In the genomic region with DNA sequence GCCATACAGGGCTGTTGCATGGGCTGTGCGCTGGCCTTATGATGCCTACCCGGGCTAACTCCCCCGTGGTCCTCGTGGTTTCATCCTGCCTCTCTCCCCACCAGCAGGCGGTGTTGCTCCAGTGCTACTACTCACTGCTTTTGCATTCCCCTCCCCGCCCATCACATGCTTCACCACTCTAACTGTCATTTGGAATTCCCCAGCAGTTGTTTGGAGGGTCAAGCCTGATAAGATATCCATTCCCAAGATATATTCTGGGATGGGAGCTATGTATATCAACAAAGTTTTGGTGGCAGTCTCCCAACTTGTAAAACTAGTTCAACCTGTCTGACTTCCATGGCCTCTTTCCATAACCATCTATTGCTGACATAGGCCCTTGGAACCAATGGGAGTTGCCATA, we compare ENCODE assay signal across 16 cellular contexts.
DNase-seq lines count a peak whose midpoint lies in the region; ATAC-seq and TF ChIP-seq lines count a peak whose summit lies in the region.
"Had no signal": no experiment of that assay in that cellular context is flagged by ENCODE, and none has a peak within 500 bp of the region (broad histone marks: within the 10 kb centered on the region; RNA-seq: fewer than 3 reads in every experiment).

No MANE protein-coding gene starts in this region.

- H3K4me1 Mint-ChIP-seq in stimulated activated effector memory CD8-positive, alpha-beta T cell treated with anti-CD3 and anti-CD28 coated beads, Interleukin-12 subunit alpha, Interleukin-12 subunit beta, amount 100 ng/mL, for 72 hours = no peaks in the 10 kb centered on the region
- H3K4me1 Mint-ChIP-seq: activated CD4-positive, alpha-beta T cell treated with anti-CD3 and anti-CD28 coated beads, Interleukin-2, amount 10 ng/mL, durations not matched to agents 7 days and 5 days; activated naive CD8-positive, alpha-beta T cell treated with anti-CD3 and anti-CD28 coated beads for 36 hours; CD4-positive, CD25-positive, alpha-beta regulatory T cell; central memory CD8-positive, alpha-beta T cell had no signal

- WGBS in testis, 2 donors = 97 to 98% methylated on average over 6 of the region's 6 CpGs

- H3K27ac Mint-ChIP-seq in stimulated activated effector memory CD8-positive, alpha-beta T cell treated with anti-CD3 and anti-CD28 coated beads, Interleukin-12 subunit alpha, Interleukin-12 subunit beta, amount 100 ng/mL, for 72 hours = no peak overlapping the region
- H3K27ac Mint-ChIP-seq: activated CD4-positive, alpha-beta T cell treated with anti-CD3 and anti-CD28 coated beads, Interleukin-2, amount 10 ng/mL, durations not matched to agents 7 days and 5 days; activated naive CD8-positive, alpha-beta T cell treated with anti-CD3 and anti-CD28 coated beads for 36 hours; CD4-positive, CD25-positive, alpha-beta regulatory T cell had no signal

- intact Hi-C loops in testis (cut with DNase I; ENCODE audit: low total_unique reads) = no loop called here

- H3K4me1 ChIP-seq in testis = no peaks in the 10 kb centered on the region

- no peak overlapping the region for H3K27ac ChIP-seq in testis
- H3K27ac ChIP-seq: thyroid gland had no signal

- no peaks in the 10 kb centered on the region for H3K36me3 ChIP-seq in testis (ENCODE audit: low read depth, missing control alignments)
- H3K36me3 ChIP-seq: thyroid gland had no signal

- peak; percentile 26 for ATAC-seq in esophagus mucosa
- ATAC-seq in stimulated activated effector memory CD8-positive, alpha-beta T cell treated with anti-CD3 and anti-CD28 coated beads, Interleukin-12 subunit alpha, Interleukin-12 subunit beta, amount 100 ng/mL, for 72 hours = peak; percentile 16
- no peak for ATAC-seq in GM21717 (IDR thresholded peaks at IDR 0.05; ENCODE audit: unreplicated experiment)

- no peaks in the 10 kb centered on the region for H3K36me3 Mint-ChIP-seq in stimulated activated effector memory CD8-positive, alpha-beta T cell treated with anti-CD3 and anti-CD28 coated beads, Interleukin-12 subunit alpha, Interleukin-12 subunit beta, amount 100 ng/mL, for 72 hours
- H3K36me3 Mint-ChIP-seq: activated naive CD8-positive, alpha-beta T cell treated with anti-CD3 and anti-CD28 coated beads for 36 hours; CD4-positive, CD25-positive, alpha-beta regulatory T cell had no signal

- H3K4me3 Mint-ChIP-seq in stimulated activated effector memory CD8-positive, alpha-beta T cell treated with anti-CD3 and anti-CD28 coated beads, Interleukin-12 subunit alpha, Interleukin-12 subunit beta, amount 100 ng/mL, for 72 hours = no peak overlapping the region
- H3K4me3 Mint-ChIP-seq: activated CD4-positive, alpha-beta T cell treated with anti-CD3 and anti-CD28 coated beads, Interleukin-2, amount 10 ng/mL, durations not matched to agents 7 days and 5 days; activated naive CD8-positive, alpha-beta T cell treated with anti-CD3 and anti-CD28 coated beads for 36 hours; CD4-positive, CD25-positive, alpha-beta regulatory T cell; central memory CD8-positive, alpha-beta T cell had no signal

- DNase-seq in LoVo (ENCODE audit: low spot score) (peak; percentile 5), testis (no peak)
- no peak for DNase-seq in stimulated activated effector memory CD8-positive, alpha-beta T cell treated with anti-CD3 and anti-CD28 coated beads, Interleukin-12 subunit alpha, Interleukin-12 subunit beta, amount 100 ng/mL, for 72 hours (ENCODE audit: low spot score in 2 of 2)
- no peak for DNase-seq in stimulated activated CD4-positive, alpha-beta T cell treated with anti-CD3 and anti-CD28 coated beads, Interleukin-12 subunit alpha, Interleukin-12 subunit beta, amount 100 ng/mL, for 4 hours
- DNase-seq: activated CD4-positive, alpha-beta T cell treated with anti-CD3 and anti-CD28 coated beads, Interleukin-2, amount 10 ng/mL, durations not matched to agents 7 days and 5 days; activated naive CD8-positive, alpha-beta T cell treated with anti-CD3 and anti-CD28 coated beads for 36 hours; activated T-cell treated with anti-CD3 and anti-CD28 coated beads, Interleukin-2, amount 50 U/mL, for 1 hour; CD4-positive, CD25-positive, alpha-beta regulatory T cell; GDM1; kidney; Right ventricle myocardium superior; thyroid gland had no signal

- H3K4me3 ChIP-seq in testis = no peak overlapping the region
- H3K4me3 ChIP-seq: thyroid gland had no signal

- H3K27me3 ChIP-seq in testis = no peaks in the 10 kb centered on the region
- H3K27me3 ChIP-seq: thyroid gland had no signal

- H3K9me3 Mint-ChIP-seq in stimulated activated effector memory CD8-positive, alpha-beta T cell treated with anti-CD3 and anti-CD28 coated beads, Interleukin-12 subunit alpha, Interleukin-12 subunit beta, amount 100 ng/mL, for 72 hours = no peaks in the 10 kb centered on the region
- H3K9me3 Mint-ChIP-seq: activated CD4-positive, alpha-beta T cell treated with anti-CD3 and anti-CD28 coated beads, Interleukin-2, amount 10 ng/mL, durations not matched to agents 7 days and 5 days; activated naive CD8-positive, alpha-beta T cell treated with anti-CD3 and anti-CD28 coated beads for 36 hours; central memory CD8-positive, alpha-beta T cell had no signal

- no peak for TF ChIP-seq POLR2A in testis (IDR thresholded peaks at IDR 0.05)

- no peaks in the 10 kb centered on the region for H3K9me3 ChIP-seq in testis
- H3K9me3 ChIP-seq: thyroid gland had no signal

- TF ChIP-seq CTCF in GM12873 (IDR thresholded peaks at IDR 0.05; ENCODE audit: insufficient read depth, low read depth, low read length, missing control alignments) (peak; percentile 29), testis (IDR thresholded peaks at IDR 0.05) (no peak)
